Comparison of ENCODE assay signal across 16 cellular contexts in genomic region chr15:28794231-28794630, GRCh38. TPM values are rescaled to one million over a fixed set of nuclear protein-coding genes. Genes with fewer than 3 reads are reported as not detected.
DNase-seq lines count a peak whose midpoint lies in the region; FAIRE-seq and TF ChIP-seq lines count a peak whose summit lies in the region.
"Not testable (repeated sequence)": the region's sequence is repeated elsewhere in the genome, so short reads cannot be mapped to it uniquely, and the experiment has no call there.
"Had no signal": no experiment of that assay in that cellular context is flagged by ENCODE, and none has a peak within 500 bp of the region (broad histone marks: within the 10 kb centered on the region; RNA-seq: fewer than 3 reads in every experiment).

No MANE protein-coding gene starts in this region.

- in situ Hi-C loops in ACHN (cut with HindIII; ENCODE audit: low pct_ligation_motif_present, low pct_unique_long_range_greater_than_20kb, low sequenced_read_pairs): not testable (repeated sequence)

- H3K27ac Mint-ChIP-seq in osteocyte (ENCODE audit: unreplicated experiment): not testable (repeated sequence)

- not testable (repeated sequence) for H3K9me1 ChIP-seq in endothelial cell of umbilical vein (replicated peaks; ENCODE audit: control insufficient read depth, extremely low read depth, insufficient read depth, low read length)

- not testable (repeated sequence) for H3K9me3 Mint-ChIP-seq in osteocyte (ENCODE audit: unreplicated experiment)

- TF ChIP-seq CTCF in Loucy (conservative IDR thresholded peaks at IDR 0.05; ENCODE audit: low read length) (peak; percentile 59), OCI-LY3 (IDR thresholded peaks at IDR 0.05; ENCODE audit: low read depth, low read length) (peak; percentile 40; the same call in 1 of the 2 replicates), endothelial cell of umbilical vein (IDR thresholded peaks at IDR 0.05; ENCODE audit: extremely low read depth in 1 of 2, insufficient read depth in 1 of 2, low read depth in 1 of 2, low read length in 2 of 2) (peak in 1 of 2 donors; percentile 8), osteocyte (IDR thresholded peaks at IDR 0.05) (peak; percentile 51)

- CTCF ChIA-PET in endothelial cell of umbilical vein (lab: Charles Lee): interaction anchor here (1.2 kb wide), 1 partner anchor 668 kb away, joined by 5 read pairs; no protein-coding TSS in a partner anchor

- H3K4me1 ChIP-seq in Loucy (ENCODE audit: insufficient read depth, low read length, poor library complexity, severe bottlenecking); adipocyte (ENCODE audit: control insufficient read depth, insufficient read depth, low read length); endothelial cell of umbilical vein (ENCODE audit: control insufficient read depth, extremely low read depth, insufficient read depth, low read length): not testable (repeated sequence)
- H3K4me1 ChIP-seq in OCI-LY3 (ENCODE audit: low read length): peaks cover 18% of the 10 kb centered on the region

- H3F3A ChIP-seq in Loucy (ENCODE audit: low read depth): not testable (repeated sequence)

- not testable (repeated sequence) for H4K20me1 ChIP-seq in Loucy (ENCODE audit: insufficient read depth, low read length, poor library complexity, severe bottlenecking); OCI-LY3 (ENCODE audit: insufficient read depth, low read length); endothelial cell of umbilical vein (replicated peaks; ENCODE audit: control insufficient read depth, extremely low read depth, insufficient read depth, low read length)

- peak; percentile 52 for FAIRE-seq in endothelial cell of umbilical vein (lab: Jason Lieb, UNC)

- H3K36me3 Mint-ChIP-seq in osteocyte (ENCODE audit: unreplicated experiment): not testable (repeated sequence)

- peaks cover 51% of the 10 kb centered on the region for H3K79me2 ChIP-seq in Loucy (ENCODE audit: insufficient read depth, low read length)
- not testable (repeated sequence) for H3K79me2 ChIP-seq in OCI-LY3 (ENCODE audit: low read length); endothelial cell of umbilical vein (ENCODE audit: control insufficient read depth, insufficient read depth, low read length)

- not testable (repeated sequence) for H3K4me3 ChIP-seq in Loucy (ENCODE audit: low read length, poor library complexity, severe bottlenecking); OCI-LY3 (ENCODE audit: low read length); adipocyte (ENCODE audit: low read length); endothelial cell of umbilical vein (replicated peaks in 1 of 3; ENCODE audit: insufficient read depth in 1 of 3, low read depth in 1 of 3, low read length in 3 of 3)

- H3K9ac ChIP-seq in Loucy (ENCODE audit: low read depth, low read length, poor library complexity, severe bottlenecking); OCI-LY3 (ENCODE audit: low read length); adipocyte (ENCODE audit: low read length); endothelial cell of umbilical vein (replicated peaks; ENCODE audit: extremely low read depth, insufficient read depth, low read length): not testable (repeated sequence)

- dilution Hi-C loops in endothelial cell of umbilical vein (cut with MboI; ENCODE audit: extremely low pct_ligation_motif_present, low sequenced_read_pairs): not testable (repeated sequence)

- H3K4me2 ChIP-seq in Loucy (ENCODE audit: low read depth, low read length, poor library complexity, severe bottlenecking): peak overlapping the region; percentile 27
- not testable (repeated sequence) for H3K4me2 ChIP-seq in OCI-LY3 (ENCODE audit: low read length); endothelial cell of umbilical vein (ENCODE audit: insufficient read depth, low read length)

- peaks cover 16% of the 10 kb centered on the region for H3K27me3 Mint-ChIP-seq in osteocyte (ENCODE audit: unreplicated experiment)

- DNase-seq in ACHN (peak; percentile 12), EH (ENCODE audit: low read depth) (peak; percentile 12), adipocyte (ENCODE audit: low read depth) (peak; percentile 43), iris pigment epithelial cell (ENCODE audit: low read depth) (peak; percentile 8)
- DNase-seq in endothelial cell of umbilical vein (ENCODE audit: low read depth, low spot score); osteocyte (ENCODE audit: extremely low spot score, unreplicated experiment): not testable (repeated sequence)

- H3K27ac ChIP-seq in OCI-LY3 (ENCODE audit: low read length); endothelial cell of umbilical vein (ENCODE audit: insufficient read depth, low read depth, low read length): not testable (repeated sequence)

- TF ChIP-seq POLR2A in endothelial cell of umbilical vein (IDR thresholded peaks at IDR 0.05; ENCODE audit: low read depth, low read length): not testable (repeated sequence)

- H3K4me1 Mint-ChIP-seq in osteocyte (ENCODE audit: unreplicated experiment): not testable (repeated sequence)

- not testable (repeated sequence) for H3K36me3 ChIP-seq in Loucy (ENCODE audit: insufficient read depth, low read length); OCI-LY3 (replicated peaks; ENCODE audit: low read depth, low read length); adipocyte (ENCODE audit: control insufficient read depth, insufficient read depth, low read length, severe bottlenecking); endothelial cell of umbilical vein (ENCODE audit: control insufficient read depth in 2 of 2, extremely low read depth in 1 of 2, insufficient read depth in 2 of 2, low read length in 2 of 2)

- H3K9me3 ChIP-seq in Loucy (ENCODE audit: insufficient read depth, low read depth, low read length); OCI-LY3 (ENCODE audit: insufficient read depth, low read length); adipocyte (ENCODE audit: control insufficient read depth, low read length); endothelial cell of umbilical vein (replicated peaks; ENCODE audit: control insufficient read depth, insufficient read depth, low read length): not testable (repeated sequence)

- not testable (repeated sequence) for H3K9me2 ChIP-seq in Loucy (replicated peaks; ENCODE audit: low read depth, low read length)

- not testable (repeated sequence) for H3K27me3 ChIP-seq in Loucy (ENCODE audit: insufficient read depth, low read length, poor library complexity, severe bottlenecking); OCI-LY3 (ENCODE audit: low read depth, low read length); adipocyte (replicated peaks; ENCODE audit: control insufficient read depth, insufficient read depth, low read length); endothelial cell of umbilical vein (ENCODE audit: control insufficient read depth in 2 of 2, insufficient read depth in 2 of 2, low read length in 2 of 2)

- H3K4me3 Mint-ChIP-seq in osteocyte (ENCODE audit: unreplicated experiment): not testable (repeated sequence)

- H2AFZ ChIP-seq in Loucy (ENCODE audit: low read length); OCI-LY3 (ENCODE audit: low read depth, low read length); endothelial cell of umbilical vein (ENCODE audit: low read depth, low read length): not testable (repeated sequence)

- not testable (repeated sequence) for BruUV-seq in endothelial cell of umbilical vein (replicated peaks; lab: Mats Ljungman, UMichigan)

- intact Hi-C loops in endothelial cell of umbilical vein (cut with micrococcal nuclease): loop anchor here (5.0 kb wide), 1 partner anchor 123 kb away; no protein-coding TSS in a partner anchor

- POLR2A ChIA-PET in endothelial cell of umbilical vein (lab: Charles Lee): not testable (repeated sequence)

RNA-seq across cellular contexts. Expression of gene GOLGA6L7, which starts 54.2 kb away (rescaled TPM):
- total RNA-seq in endothelial cell of umbilical vein: not detected in 2 replicates
- polyA plus RNA-seq in endothelial cell of umbilical vein: not detected in 2 replicates
- not detected in 2 replicates for polyA plus RNA-seq in endothelial cell of umbilical vein (2011; cell fraction: cytosol; rRNA removed)
- not detected in 2 replicates for polyA plus RNA-seq in endothelial cell of umbilical vein (2011; cell fraction: nucleus; rRNA removed)
- polyA plus RNA-seq in endothelial cell of umbilical vein (2012): not detected in 2 replicates
- not detected in 2 replicates for polyA minus RNA-seq in endothelial cell of umbilical vein
- not detected for polyA minus RNA-seq in endothelial cell of umbilical vein (2011; cell fraction: cytosol; rRNA and poly(A)+ RNA removed)
- polyA minus RNA-seq in endothelial cell of umbilical vein (2011; cell fraction: nucleus; rRNA and poly(A)+ RNA removed): not detected in 2 replicates
- not detected in 2 replicates for total RNA-seq in osteocyte
- total RNA-seq: activated T-cell treated with anti-CD3 and anti-CD28 coated beads, Interleukin-2, amount 50 U/mL, for 72 hours; natural killer cell treated with Interleukin-12 subunit alpha and Interleukin-12 subunit beta and Interleukin-15 and Interleukin-18, amount 100 ng/mL, for 72 hours; Peyer's patch; SJSA1; subcutaneous adipose tissue had no signal
- polyA plus RNA-seq: AG04450, esophagus, IgD-negative memory B cell had no signal
